Comparison of ENCODE assay signal across 10 cellular contexts in genomic region chr5:10567781-10568321, GRCh38. TPM values are rescaled to one million over a fixed set of nuclear protein-coding genes. Genes with fewer than 3 reads are reported as not detected.
DNase-seq lines count a peak whose midpoint lies in the region; ATAC-seq and TF ChIP-seq lines count a peak whose summit lies in the region.
"Had no signal": no experiment of that assay in that cellular context is flagged by ENCODE, and none has a peak within 500 bp of the region (broad histone marks: within the 10 kb centered on the region; RNA-seq: fewer than 3 reads in every experiment).

No MANE protein-coding gene starts in this region.

- TSS peak; percentile 32 for BruUV-seq in OCI-LY7 (replicated peaks; lab: Mats Ljungman, UMichigan)

- no peaks in the 10 kb centered on the region for H3K9me3 Mint-ChIP-seq in activated CD8-positive, alpha-beta T cell treated with anti-CD3 and anti-CD28 coated beads for 36 hours

- no peaks in the 10 kb centered on the region for H4K20me1 ChIP-seq in OCI-LY7 (ENCODE audit: insufficient read depth, low read length)
- H4K20me1 ChIP-seq in fibroblast of lung (ENCODE audit: control insufficient read depth, extremely low read depth, insufficient read depth, low read length), result no peaks in the 10 kb centered on the region
- H4K20me1 ChIP-seq in smooth muscle cell (ENCODE audit: low read depth), result peaks cover 15% of the 10 kb centered on the region

- H3K27ac Mint-ChIP-seq in activated CD8-positive, alpha-beta T cell treated with anti-CD3 and anti-CD28 coated beads for 36 hours, result no peak overlapping the region

- H3K79me2 ChIP-seq in OCI-LY7 (ENCODE audit: insufficient read depth, low read depth, low read length), result peaks cover 7% of the 10 kb centered on the region; the same call in 1 of the 2 replicates
- peaks cover 38% of the 10 kb centered on the region for H3K79me2 ChIP-seq in fibroblast of lung (ENCODE audit: control insufficient read depth, insufficient read depth, low read length)
- H3K79me2 ChIP-seq in smooth muscle cell (ENCODE audit: low read depth), result peaks cover 9% of the 10 kb centered on the region

- CTCF ChIA-PET in OCI-LY7 (lab: Charles Lee; ENCODE audit: unreplicated experiment), result interaction anchor here (0.8 to 1.8 kb wide), 3 partner anchors 10 to 60 kb away, joined by 3 to 7 read pairs (median 4); no protein-coding TSS in a partner anchor
- CTCF ChIA-PET in activated CD8-positive, alpha-beta T cell treated with anti-CD3 and anti-CD28 coated beads for 36 hours (lab: Charles Lee), result interaction anchor here (1.3 to 1.9 kb wide), 2 partner anchors 8 to 60 kb away, joined by 3 to 11 read pairs; no protein-coding TSS in a partner anchor

- H3K4me3 ChIP-seq in OCI-LY7 (ENCODE audit: low read depth, low read length, poor library complexity, severe bottlenecking), result peak overlapping the region; percentile 78
- H3K4me3 ChIP-seq in fibroblast of lung (replicated peaks in 1 of 4; ENCODE audit: control extremely low read depth in 1 of 4, insufficient read depth in 1 of 4, low read depth in 3 of 4, low read length in 4 of 4), result peak overlapping the region in 2 of 4 experiments; percentile 17 to 87
- no peak overlapping the region for H3K4me3 ChIP-seq in smooth muscle cell

- POLR2A ChIA-PET in OCI-LY7 (lab: Charles Lee), result interaction anchor here (0.5 to 2.7 kb wide), 10 partner anchors 8 to 327 kb away, joined by 3 to 13 read pairs (median 4); no protein-coding TSS in a partner anchor
- POLR2A ChIA-PET in activated CD8-positive, alpha-beta T cell treated with anti-CD3 and anti-CD28 coated beads for 36 hours (lab: Charles Lee), result interaction anchor here (1.5 kb wide), 1 partner anchor 10 kb away, joined by 4 read pairs; no protein-coding TSS in a partner anchor

- TF ChIP-seq CTCF in OCI-LY7 (conservative IDR thresholded peaks at IDR 0.05; ENCODE audit: low read length) (no peak), fibroblast of lung (conservative IDR thresholded peaks at IDR 0.05 in 1 of 2, IDR thresholded peaks at IDR 0.05 in 1 of 2; ENCODE audit: low read depth in 1 of 2, low read length in 2 of 2) (no peak), smooth muscle cell (IDR thresholded peaks at IDR 0.05; ENCODE audit: borderline replicate concordance, insufficient read depth, poor library complexity, severe bottlenecking) (no peak)
- no peak for TF ChIP-seq CTCF in activated CD8-positive, alpha-beta T cell treated with anti-CD3 and anti-CD28 coated beads for 36 hours (IDR thresholded peaks at IDR 0.05)

- H3K4me2 ChIP-seq in OCI-LY7 (ENCODE audit: low read length) (peak overlapping the region; percentile 97), fibroblast of lung (ENCODE audit: extremely low read depth, insufficient read depth, low read length) (peak overlapping the region; percentile 19), smooth muscle cell (peak overlapping the region; percentile 34)

- H3K4me1 Mint-ChIP-seq in activated CD8-positive, alpha-beta T cell treated with anti-CD3 and anti-CD28 coated beads for 36 hours (ENCODE audit: low read depth), result peaks cover 16% of the 10 kb centered on the region

- WGBS in smooth muscle cell (ENCODE audit: low lambda C conversion rate), result 3% methylated on average over 4 of the region's 4 CpGs

- H3K27me3 ChIP-seq in fibroblast of lung (ENCODE audit: control insufficient read depth, insufficient read depth, low read length) (no peaks in the 10 kb centered on the region), smooth muscle cell (ENCODE audit: low read depth) (no peaks in the 10 kb centered on the region)

- H3K36me3 Mint-ChIP-seq in activated CD8-positive, alpha-beta T cell treated with anti-CD3 and anti-CD28 coated beads for 36 hours (ENCODE audit: low read depth), result peaks cover 5% of the 10 kb centered on the region

- H3K9me2 ChIP-seq in OCI-LY7 (ENCODE audit: insufficient read depth, low read length), result no peaks in the 10 kb centered on the region

- peaks cover 40% of the 10 kb centered on the region for H3K4me1 ChIP-seq in OCI-LY7 (ENCODE audit: insufficient read depth, low read length, poor library complexity, severe bottlenecking)
- H3K4me1 ChIP-seq in fibroblast of lung (ENCODE audit: control insufficient read depth, extremely low read depth, insufficient read depth, low read length), result peaks cover 6% of the 10 kb centered on the region
- H3K4me1 ChIP-seq in smooth muscle cell (ENCODE audit: low read depth), result peaks cover 19% of the 10 kb centered on the region

- H3K27ac ChIP-seq in OCI-LY7 (ENCODE audit: low read depth, low read length, poor library complexity, severe bottlenecking) (no peak overlapping the region), fibroblast of lung (ENCODE audit: insufficient read depth, low read length) (no peak overlapping the region), smooth muscle cell (ENCODE audit: low read depth) (peak overlapping the region; percentile 32)
- H3K27ac ChIP-seq: VCaP had no signal

- H3K4me3 Mint-ChIP-seq in activated CD8-positive, alpha-beta T cell treated with anti-CD3 and anti-CD28 coated beads for 36 hours, result no peak overlapping the region

- no peaks in the 10 kb centered on the region for H3K36me3 ChIP-seq in OCI-LY7 (ENCODE audit: insufficient read depth, low read length)
- H3K36me3 ChIP-seq in fibroblast of lung (ENCODE audit: control insufficient read depth, insufficient read depth, low read length), result no peaks in the 10 kb centered on the region
- no peaks in the 10 kb centered on the region for H3K36me3 ChIP-seq in smooth muscle cell (ENCODE audit: low read depth)

- no peak overlapping the region for H2AFZ ChIP-seq in OCI-LY7 (ENCODE audit: low read length)
- H2AFZ ChIP-seq in fibroblast of lung (ENCODE audit: low read length), result no peak overlapping the region
- no peak overlapping the region for H2AFZ ChIP-seq in smooth muscle cell (ENCODE audit: low read depth)

- H3F3A ChIP-seq in smooth muscle cell (ENCODE audit: low read depth), result peaks cover 11% of the 10 kb centered on the region

- H3K9me3 ChIP-seq in OCI-LY7 (ENCODE audit: low read length), result no peaks in the 10 kb centered on the region
- no peaks in the 10 kb centered on the region for H3K9me3 ChIP-seq in fibroblast of lung (ENCODE audit: control insufficient read depth, insufficient read depth, low read depth, low read length)
- H3K9me3 ChIP-seq in smooth muscle cell (replicated peaks; ENCODE audit: low read depth), result no peaks in the 10 kb centered on the region

- peaks cover 8% of the 10 kb centered on the region for H3K27me3 Mint-ChIP-seq in activated CD8-positive, alpha-beta T cell treated with anti-CD3 and anti-CD28 coated beads for 36 hours

- intact Hi-C loops in OCI-LY7 (cut with micrococcal nuclease; ENCODE audit: unreplicated experiment), result loop anchor here (10.0 kb wide), 1 partner anchor 283 kb away; no protein-coding TSS in a partner anchor
- intact Hi-C loops in activated CD8-positive, alpha-beta T cell treated with anti-CD3 and anti-CD28 coated beads for 36 hours (cut with micrococcal nuclease), result loop anchor here (5.0 kb wide), 2 partner anchors 39 to 59 kb away; no protein-coding TSS in a partner anchor

- DNase-seq in GM03348 (ENCODE audit: low spot score), result peak; percentile 76
- no peak for DNase-seq in OCI-LY7 (ENCODE audit: low spot score)
- peak; percentile 45 to 76 for DNase-seq in fibroblast of lung (ENCODE audit: low read depth in 2 of 2)
- DNase-seq in smooth muscle cell (lab: John Stamatoyannopoulos, UW; ENCODE audit: unreplicated experiment), result no peak
- DNase-seq in NCI-H1436 (lab: John Stamatoyannopoulos, UW), result no peak
- DNase-seq in activated CD8-positive, alpha-beta T cell treated with anti-CD3 and anti-CD28 coated beads for 36 hours, result no peak
- no peak for DNase-seq in cerebellar nuclear complex (lab: John Stamatoyannopoulos, UW)
- DNase-seq: mesendoderm had no signal

- ATAC-seq in HG03108 (IDR thresholded peaks at IDR 0.05; ENCODE audit: unreplicated experiment), result no peak
- no peak for ATAC-seq in activated CD8-positive, alpha-beta T cell treated with anti-CD3 and anti-CD28 coated beads for 36 hours

- no peak overlapping the region for H3K9ac ChIP-seq in fibroblast of lung (ENCODE audit: insufficient read depth, low read length)
- H3K9ac ChIP-seq in smooth muscle cell (ENCODE audit: low read depth), result no peak overlapping the region

RNA-seq across cellular contexts. Expression of gene ANKRD33B, which starts 4.0 kb away (rescaled TPM):
- total RNA-seq in OCI-LY7 (2014; rRNA removed; shearing (Covaris generic)), result 5.6 TPM in 2 replicates
- 10.1 and 11.4 TPM in 2 replicates for total RNA-seq in OCI-LY7 (2022)
- 4.1 and 7.8 TPM in 2 replicates for total RNA-seq in fibroblast of lung
- polyA plus RNA-seq in fibroblast of lung, result 5.0 and 7.7 TPM in 2 replicates
- 5.4 and 8.2 TPM in 2 replicates for polyA plus RNA-seq in fibroblast of lung (2012)
- polyA minus RNA-seq in fibroblast of lung (ENCODE audit: low replicate concordance), result 27.0 and 38.2 TPM in 2 replicates
- total RNA-seq in smooth muscle cell, result 2.2 TPM in 2 replicates
- polyA plus RNA-seq in smooth muscle cell, result 1.1 and 1.2 TPM in 2 replicates
- total RNA-seq in activated CD8-positive, alpha-beta T cell treated with anti-CD3 and anti-CD28 coated beads for 36 hours, result 10 to 100 TPM; 13.6 to 13.8 TPM

Comparison
In these comparisons a context has a peak if more than half of its experiments do, and no peak if none do; other contexts are left out.
1. DNase-seq: peak in GM03348 (single experiment) and fibroblast of lung (2 of 2); none in OCI-LY7 (single experiment), smooth muscle cell (single experiment), NCI-H1436 (single experiment), activated CD8-positive, alpha-beta T cell treated with anti-CD3 and anti-CD28 coated beads for 36 hours (single experiment) and cerebellar nuclear complex (0 of 2).
2. H3K4me2 ChIP-seq: peak in every context shown above with its lines; median percentile 97 in OCI-LY7; 34 in smooth muscle cell; 19 in fibroblast of lung.